ENCODE assay signal across 8 cellular contexts in genomic region chr16:89712476-89712805, GRCh38. TPM values are rescaled to one million over a fixed set of nuclear protein-coding genes. Genes with fewer than 3 reads are reported as not detected.
DNase-seq lines count a peak whose midpoint lies in the region; ATAC-seq and TF ChIP-seq lines count a peak whose summit lies in the region.

No MANE protein-coding gene starts in this region.

- no peaks in the 10 kb centered on the region for H3K79me1 ChIP-seq in H9 (ENCODE audit: insufficient read depth, low read depth, low read length, poor library complexity, severe bottlenecking)

- H3K9ac ChIP-seq in H9 (ENCODE audit: extremely low read depth, insufficient read length, low read length) = no peak overlapping the region

- ATAC-seq in GM18867 (IDR thresholded peaks at IDR 0.05; ENCODE audit: unreplicated experiment) = no peak

- H3K56ac ChIP-seq in H9 (ENCODE audit: insufficient read length, low read depth, low read length) = no peak overlapping the region

- no peak overlapping the region for H3K18ac ChIP-seq in H9 (ENCODE audit: insufficient read length, low read depth, low read length)

- H3K79me2 ChIP-seq in H9 (ENCODE audit: insufficient read depth, low read length) = no peaks in the 10 kb centered on the region

- H3K4me1 ChIP-seq in H9 (ENCODE audit: insufficient read depth, low read length) = no peaks in the 10 kb centered on the region

- H3K23me2 ChIP-seq in H9 (ENCODE audit: insufficient read length, low read depth, low read length, poor library complexity, severe bottlenecking) = peaks cover 11% of the 10 kb centered on the region

- no peak overlapping the region for H2BK5ac ChIP-seq in H9 (ENCODE audit: insufficient read length, low read length)

- H3K9me3 Mint-ChIP-seq in H9 = no peaks in the 10 kb centered on the region; a peak in 1 of 5 replicates
- no peaks in the 10 kb centered on the region for H3K9me3 Mint-ChIP-seq in activated T-helper 2 cell treated with anti-CD3 and anti-CD28 coated beads, Interferon-gamma antibody, Interleukin-2, Interleukin-4, amounts not matched to agents 10 μg/mL and 5 μg/mL and 100 μg/mL, durations not matched to agents 14 hours and 24 hours and 36 hours

- no peak overlapping the region for H4K8ac ChIP-seq in H9 (replicated peaks; ENCODE audit: insufficient read length, low read depth, low read length)

- no peak overlapping the region for H2AK5ac ChIP-seq in H9 (ENCODE audit: insufficient read length, low read length)

- H3K23ac ChIP-seq in H9 (ENCODE audit: insufficient read length, low read depth, low read length) = no peak overlapping the region

- H2BK120ac ChIP-seq in H9 (ENCODE audit: low read depth, low read length, poor library complexity, severe bottlenecking) = no peak overlapping the region

- peaks cover 16 to 37% (median 22%) of the 10 kb centered on the region in 3 experiments; a peak in 6 of 7 replicates for H3K36me3 Mint-ChIP-seq in H9 (ENCODE audit: insufficient read depth in 1 of 3, low read depth in 3 of 3)
- H3K36me3 Mint-ChIP-seq in activated T-helper 2 cell treated with anti-CD3 and anti-CD28 coated beads, Interferon-gamma antibody, Interleukin-2, Interleukin-4, amounts not matched to agents 10 μg/mL and 5 μg/mL and 100 μg/mL, durations not matched to agents 14 hours and 24 hours and 36 hours (ENCODE audit: low read depth) = peaks cover 20% of the 10 kb centered on the region

- H3K4me3 ChIP-seq in AG10803 (ENCODE audit: low read length) (peak overlapping the region; percentile 42), kidney epithelial cell (ENCODE audit: low read depth, low read length) (peak overlapping the region; percentile 56)

- no peaks in the 10 kb centered on the region for H3K36me3 ChIP-seq in kidney epithelial cell (ENCODE audit: control insufficient read depth, insufficient read depth, low read length)

- H3K27me3 ChIP-seq in H9 (ENCODE audit: insufficient read depth, low read length) (no peaks in the 10 kb centered on the region; the same call in 1 of the 2 replicates), kidney epithelial cell (ENCODE audit: control insufficient read depth, insufficient read depth, low read length) (no peaks in the 10 kb centered on the region)

- TF ChIP-seq CTCF in AG10803 (conservative IDR thresholded peaks at IDR 0.05; ENCODE audit: low read length) (no peak), H9 (conservative IDR thresholded peaks at IDR 0.05) (no peak), kidney epithelial cell (IDR thresholded peaks at IDR 0.05; ENCODE audit: insufficient read depth, low read length, poor library complexity, severe bottlenecking) (no peak)

- no peaks in the 10 kb centered on the region for H3K9me3 ChIP-seq in H9 (ENCODE audit: control insufficient read depth, low read depth, low read length)

- peak overlapping the region; percentile 52 for H3K4me2 ChIP-seq in H9 (ENCODE audit: insufficient read depth, insufficient read length, low read length)

- no CpG with 5 or more reads among the region's 11 CpGs for WGBS in H9 (ENCODE audit: extremely low coverage, insufficient read length, low lambda C conversion rate)

- H4K91ac ChIP-seq in H9 (ENCODE audit: insufficient read length, low read depth, low read length) = no peak overlapping the region

- H3K27ac ChIP-seq in H9 (ENCODE audit: insufficient read length, low read depth, low read length) = no peak overlapping the region

- peak overlapping the region; percentile 82 to 86 for H3K4me3 Mint-ChIP-seq in H9
- H3K4me3 Mint-ChIP-seq in activated T-helper 2 cell treated with anti-CD3 and anti-CD28 coated beads, Interferon-gamma antibody, Interleukin-2, Interleukin-4, amounts not matched to agents 10 μg/mL and 5 μg/mL and 100 μg/mL, durations not matched to agents 14 hours and 24 hours and 36 hours (ENCODE audit: low read depth) = peak overlapping the region; percentile 79

- H3K4ac ChIP-seq in H9 (ENCODE audit: low read depth, low read length) = no peak overlapping the region

- no peak overlapping the region for H2BK20ac ChIP-seq in H9 (ENCODE audit: low read depth, low read length, poor library complexity, severe bottlenecking)

- no peak overlapping the region for H2BK12ac ChIP-seq in H9 (ENCODE audit: insufficient read length, low read depth, low read length)

- no peak overlapping the region; a peak in 1 of 7 replicates for H3K27ac Mint-ChIP-seq in H9
- peak overlapping the region; percentile 38 for H3K27ac Mint-ChIP-seq in activated T-helper 2 cell treated with anti-CD3 and anti-CD28 coated beads, Interferon-gamma antibody, Interleukin-2, Interleukin-4, amounts not matched to agents 10 μg/mL and 5 μg/mL and 100 μg/mL, durations not matched to agents 14 hours and 24 hours and 36 hours

- H3T11ph ChIP-seq in H9 (ENCODE audit: low read length) = no peak overlapping the region

- H3K14ac ChIP-seq in H9 (ENCODE audit: insufficient read depth, low read length) = no peak overlapping the region

- H4K5ac ChIP-seq in H9 (ENCODE audit: insufficient read length, low read depth, low read length) = no peak overlapping the region

- no peak overlapping the region for H2BK15ac ChIP-seq in H9 (ENCODE audit: low read depth, low read length)

- no peak overlapping the region for H2AFZ ChIP-seq in H9 (ENCODE audit: low read length)

- peaks cover 22% of the 10 kb centered on the region for H3K27me3 Mint-ChIP-seq in H9 (ENCODE audit: low read depth)
- no peaks in the 10 kb centered on the region for H3K27me3 Mint-ChIP-seq in activated T-helper 2 cell treated with anti-CD3 and anti-CD28 coated beads, Interferon-gamma antibody, Interleukin-2, Interleukin-4, amounts not matched to agents 10 μg/mL and 5 μg/mL and 100 μg/mL, durations not matched to agents 14 hours and 24 hours and 36 hours (ENCODE audit: low read depth)

- H3K4me1 Mint-ChIP-seq in H9 = peaks cover 11 to 14% of the 10 kb centered on the region in 2 experiments
- H3K4me1 Mint-ChIP-seq in activated T-helper 2 cell treated with anti-CD3 and anti-CD28 coated beads, Interferon-gamma antibody, Interleukin-2, Interleukin-4, amounts not matched to agents 10 μg/mL and 5 μg/mL and 100 μg/mL, durations not matched to agents 14 hours and 24 hours and 36 hours (ENCODE audit: low read depth) = peaks cover 2% of the 10 kb centered on the region

- no peak for DNase-seq in AG10803 (ENCODE audit: low read depth)
- DNase-seq in H9 = no peak
- no peak for DNase-seq in activated T-helper 2 cell treated with anti-CD3 and anti-CD28 coated beads, Interferon-gamma antibody, Interleukin-2, Interleukin-4, amounts not matched to agents 10 μg/mL and 5 μg/mL and 100 μg/mL, durations not matched to agents 14 hours and 24 hours and 36 hours (ENCODE audit: low spot score)
- no peak for DNase-seq in kidney epithelial cell (ENCODE audit: low read depth)
- DNase-seq in iPS-NIHi11 (ENCODE audit: low spot score) = no peak
- DNase-seq in NCI-H2081 treated with DMSO at 0.1 percent for 48 hours (lab: John Stamatoyannopoulos, UW) = no peak
- no peak for DNase-seq in NCI-H748 (lab: John Stamatoyannopoulos, UW; ENCODE audit: unreplicated experiment)

- no peaks in the 10 kb centered on the region for H4K20me1 ChIP-seq in H9 (ENCODE audit: control insufficient read depth, insufficient read depth, insufficient read length)

- intact Hi-C loops in activated T-helper 2 cell treated with anti-CD3 and anti-CD28 coated beads, Interferon-gamma antibody, Interleukin-2, Interleukin-4, amounts not matched to agents 10 μg/mL and 5 μg/mL and 100 μg/mL, durations not matched to agents 14 hours and 24 hours and 36 hours (cut with micrococcal nuclease) = loop anchor here (1.0 kb wide), 1 partner anchor 10 kb away; no protein-coding TSS in a partner anchor

RNA-seq across cellular contexts. Expression of gene VPS9D1, which starts 8.3 kb away (rescaled TPM):
- total RNA-seq in H9 (2021) = 5.6 and 6.0 TPM in 2 replicates
- 4.6 and 4.8 TPM in 2 replicates for total RNA-seq in activated T-helper 2 cell treated with anti-CD3 and anti-CD28 coated beads, Interferon-gamma antibody, Interleukin-2, Interleukin-4, amounts not matched to agents 10 μg/mL and 5 μg/mL and 100 μg/mL, durations not matched to agents 14 hours and 24 hours and 36 hours
- total RNA-seq in kidney epithelial cell = 5.1 and 9.3 TPM in 2 replicates

RNA-seq across cellular contexts. Expression of gene ZNF276, which starts 8.9 kb away (rescaled TPM):
- 17.4 and 18.6 TPM in 2 replicates for total RNA-seq in H9 (2021)
- 34.4 and 35.5 TPM in 2 replicates for total RNA-seq in activated T-helper 2 cell treated with anti-CD3 and anti-CD28 coated beads, Interferon-gamma antibody, Interleukin-2, Interleukin-4, amounts not matched to agents 10 μg/mL and 5 μg/mL and 100 μg/mL, durations not matched to agents 14 hours and 24 hours and 36 hours
- 21.7 and 29.4 TPM in 2 replicates for total RNA-seq in kidney epithelial cell

RNA-seq across cellular contexts. Expression of gene SPATA2L, which starts 10.9 kb away (rescaled TPM):
- total RNA-seq in H9 (2021) (27.1 and 27.4 TPM in 2 replicates), kidney epithelial cell (24.0 and 28.8 TPM in 2 replicates)
- total RNA-seq in activated T-helper 2 cell treated with anti-CD3 and anti-CD28 coated beads, Interferon-gamma antibody, Interleukin-2, Interleukin-4, amounts not matched to agents 10 μg/mL and 5 μg/mL and 100 μg/mL, durations not matched to agents 14 hours and 24 hours and 36 hours = 10.9 and 12.9 TPM in 2 replicates

RNA-seq across cellular contexts. Expression of gene CDK10, which starts 26.0 kb away (rescaled TPM):
- total RNA-seq in H9 (2021) (76.6 and 77.1 TPM in 2 replicates), kidney epithelial cell (50.5 and 61.5 TPM in 2 replicates)
- 95.5 and 103 TPM in 2 replicates for total RNA-seq in activated T-helper 2 cell treated with anti-CD3 and anti-CD28 coated beads, Interferon-gamma antibody, Interleukin-2, Interleukin-4, amounts not matched to agents 10 μg/mL and 5 μg/mL and 100 μg/mL, durations not matched to agents 14 hours and 24 hours and 36 hours

RNA-seq across cellular contexts. Expression of gene SPATA33, which starts 54.8 kb away (rescaled TPM):
- total RNA-seq in H9 (2021) = 17.4 and 17.8 TPM in 2 replicates
- 15.5 and 16.6 TPM in 2 replicates for total RNA-seq in activated T-helper 2 cell treated with anti-CD3 and anti-CD28 coated beads, Interferon-gamma antibody, Interleukin-2, Interleukin-4, amounts not matched to agents 10 μg/mL and 5 μg/mL and 100 μg/mL, durations not matched to agents 14 hours and 24 hours and 36 hours
- total RNA-seq in kidney epithelial cell = 6.6 and 10.0 TPM in 2 replicates
